Comparison of ENCODE assay signal across 13 cellular contexts in the genomic region with DNA sequence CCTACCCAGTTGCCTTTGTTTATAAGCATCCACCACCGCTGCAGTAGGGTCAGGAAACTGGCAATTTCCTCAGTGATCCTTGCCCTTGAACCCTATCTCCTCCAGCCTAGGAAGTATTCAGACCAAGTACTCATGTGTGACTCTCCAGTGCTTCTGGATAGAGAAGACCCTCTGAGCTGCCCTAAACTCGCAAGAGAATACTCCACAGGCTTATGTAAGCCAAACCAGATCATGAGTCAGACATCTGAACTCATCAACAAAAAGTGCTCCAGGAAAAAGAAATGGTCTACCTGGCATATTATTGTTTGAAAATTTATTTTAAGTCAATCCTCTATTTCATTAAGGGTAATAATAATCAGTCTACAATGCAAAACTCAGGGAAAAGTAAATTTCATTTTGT.
DNase-seq lines count a peak whose midpoint lies in the region; ATAC-seq and TF ChIP-seq lines count a peak whose summit lies in the region.
"Had no signal": no experiment of that assay in that cellular context is flagged by ENCODE, and none has a peak within 500 bp of the region (broad histone marks: within the 10 kb centered on the region; RNA-seq: fewer than 3 reads in every experiment).

No MANE protein-coding gene starts in this region.

- no peaks in the 10 kb centered on the region for H3K36me3 Mint-ChIP-seq in GM23338 (ENCODE audit: low read depth)
- H3K36me3 Mint-ChIP-seq in stimulated activated naive B cell treated with anti-CD40 and anti-IgM and Interleukin-4, amounts not matched to agents 10 μg/mL and 1 μg/mL and 100 μg/mL, for 72 hours: peaks cover 0 to 11% of the 10 kb centered on the region in 2 donors
- no peaks in the 10 kb centered on the region for H3K36me3 Mint-ChIP-seq in activated naive CD4-positive, alpha-beta T cell treated with anti-CD3 and anti-CD28 coated beads, Interleukin-2, amount 50 U/mL, for 72 hours

- H3K27ac Mint-ChIP-seq in GM23338: 0 out of 2 replicates have a peak overlapping the region, but pooled peaks have one; percentile 14
- H3K27ac Mint-ChIP-seq in stimulated activated naive B cell treated with anti-CD40 and anti-IgM and Interleukin-4, amounts not matched to agents 10 μg/mL and 1 μg/mL and 100 μg/mL, for 72 hours: peak overlapping the region; percentile 44
- H3K27ac Mint-ChIP-seq in activated naive CD4-positive, alpha-beta T cell treated with anti-CD3 and anti-CD28 coated beads, Interleukin-2, amount 50 U/mL, for 72 hours: no peak overlapping the region
- H3K27ac Mint-ChIP-seq: activated CD8-positive, alpha-beta T cell treated with anti-CD3 and anti-CD28 coated beads, Interleukin-2, amount 10 ng/mL, durations not matched to agents 7 days and 5 days had no signal

- H3K4me3 ChIP-seq in GM23338 (no peak overlapping the region), astrocyte of the spinal cord (ENCODE audit: low read depth, low read length) (no peak overlapping the region), gastroesophageal sphincter (no peak overlapping the region)

- H3K4me2 ChIP-seq in GM23338: no peak overlapping the region

- H3K9me3 ChIP-seq in gastroesophageal sphincter: no peaks in the 10 kb centered on the region

- TF ChIP-seq EP300 in gastroesophageal sphincter (IDR thresholded peaks at IDR 0.05): no peak

- H3K36me3 ChIP-seq in GM23338 (ENCODE audit: insufficient read depth) (no peaks in the 10 kb centered on the region), gastroesophageal sphincter (no peaks in the 10 kb centered on the region)

- peaks cover 17% of the 10 kb centered on the region for H3K4me1 ChIP-seq in GM23338 (ENCODE audit: insufficient read depth)
- H3K4me1 ChIP-seq in gastroesophageal sphincter: peaks cover 45 to 99% (median 47%) of the 10 kb centered on the region in 3 donors

- no peak for DNase-seq in GM23338 (ENCODE audit: low spot score)
- DNase-seq in astrocyte of the spinal cord (ENCODE audit: low read depth, low spot score): peak; percentile 40
- no peak for DNase-seq in stimulated activated naive B cell treated with anti-CD40 and anti-IgM and Interleukin-4, amounts not matched to agents 10 μg/mL and 1 μg/mL and 100 μg/mL, for 72 hours
- no peak for DNase-seq in A172 (ENCODE audit: low spot score)
- DNase-seq in activated naive CD4-positive, alpha-beta T cell treated with anti-CD3 and anti-CD28 coated beads, Interleukin-2, amount 50 U/mL, for 72 hours (ENCODE audit: low spot score in 2 of 2): no peak
- no peak for DNase-seq in NCI-H1417 treated with DMSO at 0.1 percent for 48 hours (lab: John Stamatoyannopoulos, UW)
- DNase-seq: activated CD8-positive, alpha-beta T cell treated with anti-CD3 and anti-CD28 coated beads, Interleukin-2, amount 10 ng/mL, durations not matched to agents 7 days and 5 days; CD8-positive, alpha-beta memory T cell; left ventricle myocardium superior; stimulated activated CD4-positive, alpha-beta T cell treated with anti-CD3 and anti-CD28 coated beads, Interleukin-1b, Interleukin-23, amount 100 ng/mL, for 48 hours; stimulated activated naive CD4-positive, alpha-beta T cell had no signal

- H3K79me2 ChIP-seq in GM23338 (replicated peaks; ENCODE audit: insufficient read depth): peaks cover 58% of the 10 kb centered on the region

- H3K27ac ChIP-seq in GM23338 (ENCODE audit: low read depth): no peak overlapping the region
- H3K27ac ChIP-seq in gastroesophageal sphincter: peak overlapping the region; percentile 25 to 87 (median 84)

- TF ChIP-seq CTCF in GM23338 (conservative IDR thresholded peaks at IDR 0.05; ENCODE audit: low read depth in 2 of 2): no peak
- TF ChIP-seq CTCF in astrocyte of the spinal cord (IDR thresholded peaks at IDR 0.05; ENCODE audit: low read depth, low read length): no peak
- no peak for TF ChIP-seq CTCF in gastroesophageal sphincter (IDR thresholded peaks at IDR 0.05)

- no peaks in the 10 kb centered on the region for H3K27me3 Mint-ChIP-seq in GM23338 (ENCODE audit: insufficient read depth, low read depth, poor library complexity)
- no peaks in the 10 kb centered on the region for H3K27me3 Mint-ChIP-seq in stimulated activated naive B cell treated with anti-CD40 and anti-IgM and Interleukin-4, amounts not matched to agents 10 μg/mL and 1 μg/mL and 100 μg/mL, for 72 hours
- H3K27me3 Mint-ChIP-seq: CD8-positive, alpha-beta memory T cell had no signal

- no peaks in the 10 kb centered on the region for H3K9me2 ChIP-seq in GM23338 (ENCODE audit: insufficient read depth)

- H3F3A ChIP-seq in GM23338 (replicated peaks; ENCODE audit: low read depth): no peaks in the 10 kb centered on the region

- H2AFZ ChIP-seq in GM23338: no peak overlapping the region

- no peak overlapping the region for H3K4me3 Mint-ChIP-seq in GM23338
- H3K4me3 Mint-ChIP-seq in stimulated activated naive B cell treated with anti-CD40 and anti-IgM and Interleukin-4, amounts not matched to agents 10 μg/mL and 1 μg/mL and 100 μg/mL, for 72 hours: no peak overlapping the region
- H3K4me3 Mint-ChIP-seq: activated CD8-positive, alpha-beta T cell treated with anti-CD3 and anti-CD28 coated beads, Interleukin-2, amount 10 ng/mL, durations not matched to agents 7 days and 5 days; CD8-positive, alpha-beta memory T cell had no signal

- H3K27me3 ChIP-seq in GM23338 (ENCODE audit: insufficient read depth) (no peaks in the 10 kb centered on the region), gastroesophageal sphincter (no peaks in the 10 kb centered on the region)

- 18 to 53% methylated on average over 1 to 2 of the region's 2 CpGs for WGBS in gastroesophageal sphincter (ENCODE audit: low coverage in 1 of 2), 2 donors

- H3K4me1 Mint-ChIP-seq in GM23338: peaks cover 30% of the 10 kb centered on the region
- peaks cover 19 to 32% of the 10 kb centered on the region in 2 donors for H3K4me1 Mint-ChIP-seq in stimulated activated naive B cell treated with anti-CD40 and anti-IgM and Interleukin-4, amounts not matched to agents 10 μg/mL and 1 μg/mL and 100 μg/mL, for 72 hours

- no peaks in the 10 kb centered on the region for H3K9me3 Mint-ChIP-seq in GM23338
- H3K9me3 Mint-ChIP-seq in stimulated activated naive B cell treated with anti-CD40 and anti-IgM and Interleukin-4, amounts not matched to agents 10 μg/mL and 1 μg/mL and 100 μg/mL, for 72 hours: no peaks in the 10 kb centered on the region
- no peaks in the 10 kb centered on the region for H3K9me3 Mint-ChIP-seq in activated naive CD4-positive, alpha-beta T cell treated with anti-CD3 and anti-CD28 coated beads, Interleukin-2, amount 50 U/mL, for 72 hours
- H3K9me3 Mint-ChIP-seq: CD8-positive, alpha-beta memory T cell had no signal

- no peak for ATAC-seq in GM23338
- no peak for ATAC-seq in gastroesophageal sphincter
- ATAC-seq in stimulated activated naive B cell treated with anti-CD40 and anti-IgM and Interleukin-4, amounts not matched to agents 10 μg/mL and 1 μg/mL and 100 μg/mL, for 72 hours (replicated peaks): no peak
- no peak for ATAC-seq in GM18511 (IDR thresholded peaks at IDR 0.05; ENCODE audit: unreplicated experiment)
- no peak for ATAC-seq in activated naive CD4-positive, alpha-beta T cell treated with anti-CD3 and anti-CD28 coated beads, Interleukin-2, amount 50 U/mL, for 72 hours
- ATAC-seq: activated CD8-positive, alpha-beta T cell treated with anti-CD3 and anti-CD28 coated beads, Interleukin-2, amount 10 ng/mL, durations not matched to agents 7 days and 5 days; left ventricle myocardium superior had no signal

- in situ Hi-C loops in astrocyte of the spinal cord (cut with HindIII; ENCODE audit: low sequenced_read_pairs): no loop called here

- TF ChIP-seq POLR2A in gastroesophageal sphincter (IDR thresholded peaks at IDR 0.05): no peak

- no peaks in the 10 kb centered on the region for H4K20me1 ChIP-seq in GM23338 (replicated peaks; ENCODE audit: insufficient read depth)

TF ChIP-seq in GM23338, 12 proteins besides CTCF, POLR2A, EP300 and RAD21:
- TF ChIP-seq ZNF331 (CRISPR knock-in tag; IDR thresholded peaks at IDR 0.05; ENCODE audit: low read depth): no peak
- no peak for TF ChIP-seq NANOG (IDR thresholded peaks at IDR 0.05; ENCODE audit: borderline replicate concordance)

Comparison
In these comparisons a context has a peak if more than half of its experiments do, and no peak if none do; other contexts are left out.
1. H3K27ac Mint-ChIP-seq: peak in GM23338 (single experiment) and stimulated activated naive B cell treated with anti-CD40 and anti-IgM and Interleukin-4, amounts not matched to agents 10 μg/mL and 1 μg/mL and 100 μg/mL, for 72 hours (single experiment); none in activated naive CD4-positive, alpha-beta T cell treated with anti-CD3 and anti-CD28 coated beads, Interleukin-2, amount 50 U/mL, for 72 hours (0 of 2).